9 cellular contexts compared by ENCODE assay signal in the genomic region with DNA sequence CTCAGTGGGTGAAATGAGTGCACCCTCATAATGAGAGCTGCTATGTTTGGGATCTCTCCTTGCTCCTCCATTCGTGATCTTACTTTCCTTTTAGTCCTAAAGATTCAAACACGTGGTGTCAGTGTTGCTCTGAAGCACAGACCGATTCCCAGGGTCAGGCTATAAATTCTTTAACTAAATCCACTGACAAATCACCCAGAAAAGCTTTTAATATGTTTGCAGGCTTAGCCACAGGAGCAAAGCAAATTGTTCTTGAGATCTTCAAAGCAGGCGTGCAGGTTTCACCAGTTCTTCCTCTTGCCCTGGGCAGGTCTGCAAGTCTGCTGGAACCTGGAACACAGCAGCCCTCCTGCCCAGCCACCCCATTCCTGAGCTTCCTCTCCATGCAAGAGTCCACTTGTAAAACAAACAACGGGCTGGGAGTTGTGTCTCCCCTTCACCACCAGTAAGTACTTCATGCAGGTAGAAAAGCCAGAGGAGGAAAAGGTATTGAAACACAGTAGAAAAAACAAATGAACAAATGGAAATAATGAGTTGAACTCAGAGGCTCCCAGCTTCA.
DNase-seq lines count a peak whose midpoint lies in the region; ATAC-seq lines count a peak whose summit lies in the region.
"Had no signal": no experiment of that assay in that cellular context is flagged by ENCODE, and none has a peak within 500 bp of the region (broad histone marks: within the 10 kb centered on the region; RNA-seq: fewer than 3 reads in every experiment).

No MANE protein-coding gene starts in this region.

- POLR2A ChIA-PET in activated naive CD8-positive, alpha-beta T cell treated with anti-CD3 and anti-CD28 coated beads, Interleukin-2, amount 10 ng/mL, durations not matched to agents 7 days and 5 days (lab: Charles Lee) = interaction anchor here (1.0 to 1.7 kb wide), 4 partner anchors 8 to 187 kb away, joined by 3 to 5 read pairs (median 4); a partner anchor contains a TSS

- H3K27me3 ChIP-seq in stomach smooth muscle (ENCODE audit: control insufficient read depth in 1 of 2, insufficient read depth in 2 of 2, low read length in 2 of 2) = no peaks in the 10 kb centered on the region

- H3K4me1 Mint-ChIP-seq in activated T-cell treated with anti-CD3 and anti-CD28 coated beads, Interleukin-2, amount 50 U/mL, for 72 hours (ENCODE audit: low read depth) = peaks cover 63% of the 10 kb centered on the region
- H3K4me1 Mint-ChIP-seq in activated naive CD8-positive, alpha-beta T cell treated with anti-CD3 and anti-CD28 coated beads, Interleukin-2, amount 10 ng/mL, durations not matched to agents 7 days and 5 days = peaks cover 29% of the 10 kb centered on the region

- no peaks in the 10 kb centered on the region for H3K9me3 ChIP-seq in stomach smooth muscle (ENCODE audit: control insufficient read depth in 2 of 2, low read length in 2 of 2)

- no peak for ATAC-seq in activated T-cell treated with anti-CD3 and anti-CD28 coated beads, Interleukin-2, amount 50 U/mL, for 72 hours (replicated peaks in 1 of 2)
- ATAC-seq in activated naive CD8-positive, alpha-beta T cell treated with anti-CD3 and anti-CD28 coated beads, Interleukin-2, amount 10 ng/mL, durations not matched to agents 7 days and 5 days (ENCODE audit: low read depth) = no peak
- no peak for ATAC-seq in HG03565 (IDR thresholded peaks at IDR 0.05; ENCODE audit: unreplicated experiment)

- H3K4me1 ChIP-seq in stomach smooth muscle (ENCODE audit: control insufficient read depth, insufficient read depth, low read length) = peaks cover 9% of the 10 kb centered on the region

- H3K4me3 Mint-ChIP-seq in activated T-cell treated with anti-CD3 and anti-CD28 coated beads, Interleukin-2, amount 50 U/mL, for 72 hours = peak overlapping the region; percentile 74 to 76
- H3K4me3 Mint-ChIP-seq in activated naive CD8-positive, alpha-beta T cell treated with anti-CD3 and anti-CD28 coated beads, Interleukin-2, amount 10 ng/mL, durations not matched to agents 7 days and 5 days = peak overlapping the region; percentile 43

- H3K4me3 ChIP-seq in stomach smooth muscle (ENCODE audit: low read length in 2 of 2) = no peak overlapping the region

- no peaks in the 10 kb centered on the region for H3K9me3 Mint-ChIP-seq in activated T-cell treated with anti-CD3 and anti-CD28 coated beads, Interleukin-2, amount 50 U/mL, for 72 hours
- no peaks in the 10 kb centered on the region for H3K9me3 Mint-ChIP-seq in activated naive CD8-positive, alpha-beta T cell treated with anti-CD3 and anti-CD28 coated beads, Interleukin-2, amount 10 ng/mL, durations not matched to agents 7 days and 5 days

- H3K27me3 Mint-ChIP-seq in activated T-cell treated with anti-CD3 and anti-CD28 coated beads, Interleukin-2, amount 50 U/mL, for 72 hours (ENCODE audit: low read depth) = no peaks in the 10 kb centered on the region
- H3K27me3 Mint-ChIP-seq in activated naive CD8-positive, alpha-beta T cell treated with anti-CD3 and anti-CD28 coated beads, Interleukin-2, amount 10 ng/mL, durations not matched to agents 7 days and 5 days = no peaks in the 10 kb centered on the region

- peak overlapping the region; percentile 37 for H3K27ac ChIP-seq in stomach smooth muscle (ENCODE audit: low read length)

- H3K9ac ChIP-seq in stomach smooth muscle (ENCODE audit: low read length in 2 of 2) = peak overlapping the region; percentile 6 to 51

- H3K36me3 ChIP-seq in stomach smooth muscle (ENCODE audit: control insufficient read depth in 2 of 2, insufficient read depth in 2 of 2, low read length in 2 of 2) = no peaks in the 10 kb centered on the region

- DNase-seq in activated T-cell treated with anti-CD3 and anti-CD28 coated beads, Interleukin-2, amount 50 U/mL, for 72 hours = no peak
- no peak for DNase-seq in activated T-cell treated with anti-CD3 and anti-CD28 coated beads, Interleukin-2, amount 50 U/mL, for 1 hour
- no peak for DNase-seq in activated naive CD8-positive, alpha-beta T cell treated with anti-CD3 and anti-CD28 coated beads, Interleukin-2, amount 10 ng/mL, durations not matched to agents 7 days and 5 days
- DNase-seq in iPS-NIHi11 (ENCODE audit: low spot score) = peak; percentile 45
- DNase-seq in NOMO-1 treated with dmso at 0.1 percent for 144 hours (lab: John Stamatoyannopoulos, UW; ENCODE audit: unreplicated experiment) = no peak
- no peak for DNase-seq in Kasumi-1 (lab: John Stamatoyannopoulos, UW)

- no peaks in the 10 kb centered on the region for H3K36me3 Mint-ChIP-seq in activated T-cell treated with anti-CD3 and anti-CD28 coated beads, Interleukin-2, amount 50 U/mL, for 72 hours (ENCODE audit: insufficient read depth in 2 of 2)
- peaks cover 2% of the 10 kb centered on the region for H3K36me3 Mint-ChIP-seq in activated naive CD8-positive, alpha-beta T cell treated with anti-CD3 and anti-CD28 coated beads, Interleukin-2, amount 10 ng/mL, durations not matched to agents 7 days and 5 days
- H3K36me3 Mint-ChIP-seq: activated naive CD4-positive, alpha-beta T cell treated with anti-CD3 and anti-CD28 coated beads, Interleukin-2, amount 50 U/mL, for 72 hours had no signal

- H3K27ac Mint-ChIP-seq in activated T-cell treated with anti-CD3 and anti-CD28 coated beads, Interleukin-2, amount 50 U/mL, for 72 hours = no peak overlapping the region
- H3K27ac Mint-ChIP-seq in activated naive CD8-positive, alpha-beta T cell treated with anti-CD3 and anti-CD28 coated beads, Interleukin-2, amount 10 ng/mL, durations not matched to agents 7 days and 5 days = peak overlapping the region; percentile 52
